Comparison of ENCODE assay signal across 1 cellular context in the genomic region with DNA sequence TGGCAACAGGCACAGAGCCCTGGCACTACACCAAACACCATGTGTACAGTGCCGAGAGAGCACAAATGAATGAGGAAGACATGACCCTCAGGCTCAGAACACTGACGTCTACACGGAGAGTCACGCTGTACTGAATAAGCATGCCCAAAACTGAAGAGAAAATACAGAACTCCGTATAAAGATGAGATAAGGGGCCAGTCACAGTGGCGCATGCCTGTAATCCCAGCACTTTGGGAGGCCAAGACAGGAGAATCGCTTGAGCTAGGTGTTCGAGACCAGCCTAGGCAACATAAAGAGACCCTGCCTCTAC.
TF ChIP-seq lines count a peak whose summit lies in the region.

No MANE protein-coding gene starts in this region.

TF ChIP-seq in HepG2, 621 proteins besides CTCF, POLR2A, EP300 and RAD21:
- no peak for TF ChIP-seq SMYD3 (CRISPR knock-in tag; IDR thresholded peaks at IDR 0.05)
- TF ChIP-seq BRD4 (CRISPR knock-in tag; IDR thresholded peaks at IDR 0.05): no peak
- TF ChIP-seq, protein P1, sequence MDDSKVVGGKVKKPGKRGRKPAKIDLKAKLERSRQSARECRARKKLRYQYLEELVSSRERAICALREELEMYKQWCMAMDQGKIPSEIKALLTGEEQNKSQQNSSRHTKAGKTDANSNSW (CRISPR knock-in tag; IDR thresholded peaks at IDR 0.05; ENCODE audit: borderline replicate concordance): no peak
- no peak for TF ChIP-seq KDM3A (CRISPR knock-in tag; IDR thresholded peaks at IDR 0.05; ENCODE audit: low read depth)
